16 cellular contexts compared by ENCODE assay signal in genomic region chr20:32150291-32150848, GRCh38.
"Had no signal": no experiment of that assay in that cellular context is flagged by ENCODE, and none has a peak within 500 bp of the region (broad histone marks: within the 10 kb centered on the region; RNA-seq: fewer than 3 reads in every experiment).

No MANE protein-coding gene starts in this region.

- H3K9me3 Mint-ChIP-seq: mesothelial cell of epicardium; naive thymus-derived CD8-positive, alpha-beta T cell; T-cell had no signal

- H3K27ac Mint-ChIP-seq: activated CD8-positive, alpha-beta T cell treated with anti-CD3 and anti-CD28 coated beads, Interleukin-2, amount 10 ng/mL, durations not matched to agents 7 days and 5 days; mesothelial cell of epicardium; T-cell had no signal

- DNase-seq: activated CD4-positive, alpha-beta T cell treated with anti-CD3 and anti-CD28 coated beads for 1 hour; activated CD4-positive, alpha-beta T cell treated with anti-CD3 and anti-CD28 coated beads, Interleukin-2, amount 50 U/mL, for 1 hour; activated CD8-positive, alpha-beta T cell treated with anti-CD3 and anti-CD28 coated beads, Interleukin-2, amount 10 ng/mL, durations not matched to agents 7 days and 5 days; activated gamma-delta T cell treated with Interleukin-2 at 50 U/mL for 16 hours; effector CD4-positive, alpha-beta T cell; erythroblast; foreskin fibroblast; kidney; lower lobe of right lung; naive thymus-derived CD8-positive, alpha-beta T cell; stimulated activated CD4-positive, alpha-beta T cell treated with anti-CD3 and anti-CD28 coated beads, Interleukin-12 subunit alpha, Interleukin-12 subunit beta, amount 100 ng/mL, for 4 hours; stimulated activated CD4-positive, alpha-beta T cell treated with anti-CD3 and anti-CD28 coated beads, Interleukin-4, amount 100 ng/mL, for 4 hours; T-cell; transverse colon had no signal

- H3K27me3 Mint-ChIP-seq: naive thymus-derived CD8-positive, alpha-beta T cell; T-cell had no signal

- ATAC-seq: activated CD8-positive, alpha-beta T cell treated with anti-CD3 and anti-CD28 coated beads, Interleukin-2, amount 10 ng/mL, durations not matched to agents 7 days and 5 days; lower lobe of right lung; naive thymus-derived CD8-positive, alpha-beta T cell; T-cell had no signal

- H3K27ac ChIP-seq: lower lobe of right lung, prostate gland, transverse colon had no signal

- H3K27me3 ChIP-seq: transverse colon had no signal

- H3K4me3 Mint-ChIP-seq: activated CD8-positive, alpha-beta T cell treated with anti-CD3 and anti-CD28 coated beads, Interleukin-2, amount 10 ng/mL, durations not matched to agents 7 days and 5 days; mesothelial cell of epicardium; naive thymus-derived CD8-positive, alpha-beta T cell; T-cell had no signal

- H3K4me3 ChIP-seq: lower lobe of right lung, prostate gland, transverse colon had no signal

- H3K4me1 ChIP-seq: prostate gland had no signal

- H3K4me1 Mint-ChIP-seq: mesothelial cell of epicardium had no signal

- H3K9me3 ChIP-seq: lower lobe of right lung, prostate gland, transverse colon had no signal
